In genomic region chr18:22018366-22018765, GRCh38 we compare ENCODE assay signal across 31 cellular contexts.
A peak's percentile ranks its signal among the peaks of the same experiment; 100 is the strongest.
DNase-seq lines count a peak whose midpoint lies in the region; ATAC-seq, FAIRE-seq and TF ChIP-seq lines count a peak whose summit lies in the region.
"Had no signal": no experiment of that assay in that cellular context is flagged by ENCODE, and none has a peak within 500 bp of the region (broad histone marks: within the 10 kb centered on the region; RNA-seq: fewer than 3 reads in every experiment).

No MANE protein-coding gene starts in this region.

- H3K36me3 Mint-ChIP-seq in activated T-helper 2 cell treated with anti-CD3 and anti-CD28 coated beads, Interferon-gamma antibody, Interleukin-2, Interleukin-4, amounts not matched to agents 10 μg/mL and 5 μg/mL and 100 μg/mL, durations not matched to agents 14 hours and 24 hours and 36 hours (ENCODE audit: low read depth) = no peaks in the 10 kb centered on the region
- H3K36me3 Mint-ChIP-seq in natural killer cell = no peaks in the 10 kb centered on the region
- H3K36me3 Mint-ChIP-seq: activated CD4-positive, alpha-beta memory T cell treated with anti-CD3 and anti-CD28 coated beads for 36 hours; activated naive CD4-positive, alpha-beta T cell treated with anti-CD3 and anti-CD28 coated beads, Interleukin-2, amount 50 U/mL, for 24 hours; memory B cell; T-cell had no signal

- H3K4me3 Mint-ChIP-seq in activated T-helper 2 cell treated with anti-CD3 and anti-CD28 coated beads, Interferon-gamma antibody, Interleukin-2, Interleukin-4, amounts not matched to agents 10 μg/mL and 5 μg/mL and 100 μg/mL, durations not matched to agents 14 hours and 24 hours and 36 hours (ENCODE audit: low read depth) = no peak overlapping the region
- no peak overlapping the region for H3K4me3 Mint-ChIP-seq in natural killer cell
- H3K4me3 Mint-ChIP-seq: activated CD4-positive, alpha-beta memory T cell treated with anti-CD3 and anti-CD28 coated beads for 36 hours; activated naive CD4-positive, alpha-beta T cell treated with anti-CD3 and anti-CD28 coated beads, Interleukin-2, amount 50 U/mL, for 24 hours; B cell; memory B cell; T-cell had no signal

- H3K27me3 Mint-ChIP-seq in activated T-helper 2 cell treated with anti-CD3 and anti-CD28 coated beads, Interferon-gamma antibody, Interleukin-2, Interleukin-4, amounts not matched to agents 10 μg/mL and 5 μg/mL and 100 μg/mL, durations not matched to agents 14 hours and 24 hours and 36 hours (ENCODE audit: low read depth) = no peaks in the 10 kb centered on the region
- peaks cover 13 to 18% of the 10 kb centered on the region in 2 donors for H3K27me3 Mint-ChIP-seq in natural killer cell (ENCODE audit: low read depth in 2 of 2)

- no peaks in the 10 kb centered on the region for H3K4me1 Mint-ChIP-seq in activated T-helper 2 cell treated with anti-CD3 and anti-CD28 coated beads, Interferon-gamma antibody, Interleukin-2, Interleukin-4, amounts not matched to agents 10 μg/mL and 5 μg/mL and 100 μg/mL, durations not matched to agents 14 hours and 24 hours and 36 hours (ENCODE audit: low read depth)
- H3K4me1 Mint-ChIP-seq in natural killer cell = no peaks in the 10 kb centered on the region
- H3K4me1 Mint-ChIP-seq: activated naive CD4-positive, alpha-beta T cell treated with anti-CD3 and anti-CD28 coated beads, Interleukin-2, amount 50 U/mL, for 24 hours; B cell; memory B cell; T-cell had no signal

- ATAC-seq in HepG2 (peak; percentile 18; the same call in 2 of the 3 replicates), right lobe of liver (no peak), left colon (peak; percentile 72), natural killer cell (no peak)
- ATAC-seq: A549, esophagus mucosa, heart left ventricle, left cardiac atrium, psoas muscle, T-cell had no signal

- no peak for TF ChIP-seq RAD21 in HepG2 (CRISPR knock-in tag; IDR thresholded peaks at IDR 0.05)

- no peaks in the 10 kb centered on the region for H3K9me3 Mint-ChIP-seq in activated T-helper 2 cell treated with anti-CD3 and anti-CD28 coated beads, Interferon-gamma antibody, Interleukin-2, Interleukin-4, amounts not matched to agents 10 μg/mL and 5 μg/mL and 100 μg/mL, durations not matched to agents 14 hours and 24 hours and 36 hours
- peaks cover 0 to 2% of the 10 kb centered on the region in 2 donors for H3K9me3 Mint-ChIP-seq in natural killer cell

- H3K4me3 ChIP-seq in HepG2 (replicated peaks in 1 of 3; ENCODE audit: insufficient read depth in 1 of 3, low read depth in 2 of 3, low read length in 3 of 3) = no peak overlapping the region
- no peak overlapping the region for H3K4me3 ChIP-seq in right lobe of liver
- H3K4me3 ChIP-seq: A549, heart left ventricle, psoas muscle had no signal

- H3K36me3 ChIP-seq in HepG2 (replicated peaks in 1 of 2; ENCODE audit: control insufficient read depth in 1 of 2, insufficient read depth in 2 of 2, low read length in 2 of 2) (no peaks in the 10 kb centered on the region), right lobe of liver (no peaks in the 10 kb centered on the region)
- H3K36me3 ChIP-seq: heart left ventricle, neutrophil had no signal

- intact Hi-C loops in HepG2 (cut with micrococcal nuclease; ENCODE audit: unreplicated experiment) (no loop called here), right lobe of liver (cut with DNase I) (no loop called here), left colon (cut with DNase I, micrococcal nuclease) (no loop called here), natural killer cell (cut with micrococcal nuclease) (no loop called here)
- intact Hi-C loops in activated T-helper 2 cell treated with anti-CD3 and anti-CD28 coated beads, Interferon-gamma antibody, Interleukin-2, Interleukin-4, amounts not matched to agents 10 μg/mL and 5 μg/mL and 100 μg/mL, durations not matched to agents 14 hours and 24 hours and 36 hours (cut with micrococcal nuclease) = no loop called here

- H3K4me1 ChIP-seq in HepG2 (ENCODE audit: insufficient read depth, low read length) = peaks cover 56% of the 10 kb centered on the region
- H3K4me1 ChIP-seq in right lobe of liver = peaks cover 0 to 24% (median 13%) of the 10 kb centered on the region in 4 donors
- H3K4me1 ChIP-seq: heart left ventricle, psoas muscle had no signal

- H3K79me2 ChIP-seq in HepG2 (ENCODE audit: insufficient read depth, low read length) = no peaks in the 10 kb centered on the region

- TF ChIP-seq EP300 in HepG2 (IDR thresholded peaks at IDR 0.05; ENCODE audit: low read depth in 2 of 2, low read length in 2 of 2) (peak in 1 of 2 experiments; percentile 77; a peak in 2 of 4 replicates), HepG2 (CRISPR knock-in tag; IDR thresholded peaks at IDR 0.05; ENCODE audit: borderline replicate concordance) (no peak; the same call in 1 of the 2 replicates)

- H3K27ac Mint-ChIP-seq in activated T-helper 2 cell treated with anti-CD3 and anti-CD28 coated beads, Interferon-gamma antibody, Interleukin-2, Interleukin-4, amounts not matched to agents 10 μg/mL and 5 μg/mL and 100 μg/mL, durations not matched to agents 14 hours and 24 hours and 36 hours = no peak overlapping the region
- no peak overlapping the region for H3K27ac Mint-ChIP-seq in natural killer cell
- H3K27ac Mint-ChIP-seq: activated CD4-positive, alpha-beta memory T cell treated with anti-CD3 and anti-CD28 coated beads for 36 hours; activated naive CD4-positive, alpha-beta T cell treated with anti-CD3 and anti-CD28 coated beads, Interleukin-2, amount 50 U/mL, for 24 hours; B cell; memory B cell; T-cell had no signal

- peak; percentile 89 for FAIRE-seq in HepG2 (lab: Jason Lieb, UNC)
- FAIRE-seq: A549, bronchial epithelial cell, colon, TTC549 had no signal

- BruUV-seq in HepG2 (replicated peaks; lab: Mats Ljungman, UMichigan) = no TSS peak

- 0% methylated on average over 3 of the region's 3 CpGs for WGBS in HepG2 (ENCODE audit: low lambda C conversion rate)
- 61% methylated on average over 2 of the region's 3 CpGs for WGBS in right lobe of liver (ENCODE audit: insufficient coverage, low coverage, low lambda C conversion rate, missing lambda C conversion rate)

- peak overlapping the region; percentile 30 for H3K4me2 ChIP-seq in HepG2 (ENCODE audit: low read depth, low read length)
- H3K4me2 ChIP-seq: A549 had no signal

- H2AFZ ChIP-seq in HepG2 (ENCODE audit: low read length) = no peak overlapping the region

- H4K20me1 ChIP-seq in HepG2 (ENCODE audit: insufficient read depth, low read length) = no peaks in the 10 kb centered on the region

- H3K9me3 ChIP-seq in HepG2 (ENCODE audit: low read length) (no peaks in the 10 kb centered on the region), right lobe of liver (no peaks in the 10 kb centered on the region)
- H3K9me3 ChIP-seq: neutrophil, psoas muscle had no signal

- TF ChIP-seq CTCF in HepG2 (CRISPR knock-in tag; IDR thresholded peaks at IDR 0.05) = no peak
- TF ChIP-seq CTCF in right lobe of liver (IDR thresholded peaks at IDR 0.05) = no peak
- no peak for TF ChIP-seq CTCF in RWPE1 (conservative IDR thresholded peaks at IDR 0.05; ENCODE audit: low read depth)
- no peak for TF ChIP-seq CTCF in natural killer cell (IDR thresholded peaks at IDR 0.05)

- H3K27me3 ChIP-seq in HepG2 (ENCODE audit: control insufficient read depth in 1 of 2, insufficient read depth in 2 of 2, low read length in 2 of 2) (no peaks in the 10 kb centered on the region), right lobe of liver (no peaks in the 10 kb centered on the region)
- H3K27me3 ChIP-seq: heart left ventricle, neutrophil had no signal

- TF ChIP-seq POLR2A in HepG2 (IDR thresholded peaks at IDR 0.05; ENCODE audit: insufficient read depth in 1 of 2, low read depth in 2 of 2, low read length in 2 of 2) = no peak
- no peak for TF ChIP-seq POLR2A in right lobe of liver (IDR thresholded peaks at IDR 0.05)

- POLR2A ChIA-PET in HepG2 (lab: Yijun Ruan, JAX) (no interaction called here), RWPE1 (lab: Yijun Ruan, JAX; ENCODE audit: low non-redundant PET) (no interaction called here)

- H3K27ac ChIP-seq in HepG2 (ENCODE audit: extremely low read length, insufficient read depth, low read length) (no peak overlapping the region), right lobe of liver (no peak overlapping the region), RWPE1 (no peak overlapping the region)
- H3K27ac ChIP-seq: A549, heart left ventricle, neutrophil, psoas muscle had no signal

- in situ Hi-C loops in HepG2 (cut with HindIII; ENCODE audit: extremely low pct_ligation_motif_present, low pct_unique_long_range_greater_than_20kb) = no loop called here

- no peak overlapping the region for H3K9ac ChIP-seq in HepG2 (ENCODE audit: insufficient read depth, low read depth, low read length)

- DNase-seq in HepG2 (ENCODE audit: low spot score) (peak; percentile 77), right lobe of liver (no peak), OCI-M1 (lab: John Stamatoyannopoulos, UW) (peak; percentile 61), left colon (no peak), RWPE1 (ENCODE audit: low spot score) (no peak), cortex of kidney (lab: John Stamatoyannopoulos, UW) (no peak), natural killer cell (no peak)
- DNase-seq in activated T-helper 2 cell treated with anti-CD3 and anti-CD28 coated beads, Interferon-gamma antibody, Interleukin-2, Interleukin-4, amounts not matched to agents 10 μg/mL and 5 μg/mL and 100 μg/mL, durations not matched to agents 14 hours and 24 hours and 36 hours (ENCODE audit: low spot score) = no peak
- DNase-seq: activated CD4-positive, alpha-beta memory T cell treated with anti-CD3 and anti-CD28 coated beads for 36 hours; activated CD4-positive, CD25-positive, alpha-beta regulatory T cell treated with anti-CD3 and anti-CD28 coated beads, Interleukin-2, amount 50 U/mL, for 72 hours; activated CD8-positive, alpha-beta memory T cell treated with anti-CD3 and anti-CD28 coated beads, Interleukin-2, amount 50 U/mL, for 4 hours; amygdala; DMS153; foreskin fibroblast; GOT3; heart left ventricle; left cardiac atrium; NCI-H1417 treated with DMSO at 0.1 percent for 48 hours; psoas muscle; SHP77 treated with DMSO at 0.1 percent for 48 hours; stimulated activated naive CD4-positive, alpha-beta T cell; T-cell had no signal

- CTCF ChIA-PET in HepG2 (lab: Yijun Ruan, JAX; ENCODE audit: low intra/inter-chr PET ratio, low total read pairs) = no interaction called here
- CTCF ChIA-PET in RWPE1 (lab: Yijun Ruan, JAX) = interaction anchor here (0.7 kb wide), 1 partner anchor 95 kb away, joined by 3 read pairs; no protein-coding TSS in a partner anchor

TF ChIP-seq in HepG2, 621 proteins besides CTCF, POLR2A, EP300 and RAD21 (continues in another document):
- TF ChIP-seq ATF2 (CRISPR knock-in tag; IDR thresholded peaks at IDR 0.05) (0 out of 2 replicates have a peak, but pooled peaks have one; percentile 17), SKI (IDR thresholded peaks at IDR 0.05; ENCODE audit: partially characterized antibody) (peak; percentile 38)

Comparison
In these comparisons a context has a peak if more than half of its experiments do, and no peak if none do; other contexts are left out.
1. ATAC-seq: peak in HepG2 (single experiment) and left colon (single experiment); none in right lobe of liver (0 of 4) and natural killer cell (0 of 3).
2. DNase-seq: peak in HepG2 (single experiment) and OCI-M1 (single experiment); none in right lobe of liver (0 of 3), left colon (0 of 2), activated T-helper 2 cell treated with anti-CD3 and anti-CD28 coated beads, Interferon-gamma antibody, Interleukin-2, Interleukin-4, amounts not matched to agents 10 μg/mL and 5 μg/mL and 100 μg/mL, durations not matched to agents 14 hours and 24 hours and 36 hours (single experiment), RWPE1 (single experiment), cortex of kidney (single experiment) and natural killer cell (single experiment).